Comparison of ENCODE assay signal across 17 cellular contexts in the genomic region with DNA sequence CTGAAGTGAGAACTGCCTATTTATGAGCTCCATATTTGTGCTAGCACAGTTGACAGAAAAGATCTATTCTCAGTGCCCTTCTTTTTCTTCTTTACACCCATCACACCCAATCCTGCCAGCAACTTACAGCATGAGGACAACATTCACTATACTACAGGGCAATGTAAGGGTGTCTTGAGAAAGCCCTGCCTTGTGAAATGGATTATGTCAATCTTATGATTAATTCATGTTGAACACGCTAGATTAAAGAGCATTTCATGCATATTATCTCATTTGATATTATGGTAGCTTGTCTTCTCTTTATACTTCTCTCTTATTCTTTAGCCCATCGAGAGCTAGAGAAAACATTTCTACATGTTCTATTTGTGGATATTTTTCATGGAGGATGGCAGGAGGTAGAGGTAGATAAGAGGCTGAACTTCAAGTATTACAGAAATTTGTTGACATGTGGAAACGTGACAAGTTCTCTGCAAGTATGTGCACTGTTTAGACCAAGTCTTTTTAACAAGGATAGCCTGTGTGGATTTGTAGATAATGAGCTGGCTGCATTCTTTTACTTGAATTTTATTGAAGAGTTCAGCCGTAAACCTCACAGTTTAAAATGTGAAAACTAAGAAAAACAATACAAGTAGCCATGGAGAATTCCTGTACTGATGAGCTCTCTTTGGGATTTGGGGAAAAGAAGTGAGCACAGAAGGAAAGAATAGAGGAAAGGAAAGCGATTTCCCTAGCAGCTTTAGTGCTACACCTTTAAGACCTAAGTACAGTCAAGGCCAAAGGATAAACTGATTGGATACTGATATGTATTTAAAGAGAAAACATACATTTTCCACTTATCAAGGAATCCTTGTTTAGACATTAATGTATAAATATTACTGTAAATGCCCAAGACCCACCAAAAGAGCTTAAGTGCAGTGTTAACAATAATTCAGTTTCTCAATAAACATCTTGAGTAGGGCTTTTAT.
DNase-seq lines count a peak whose midpoint lies in the region; ATAC-seq, FAIRE-seq and TF ChIP-seq lines count a peak whose summit lies in the region.
"Had no signal": no experiment of that assay in that cellular context is flagged by ENCODE, and none has a peak within 500 bp of the region (broad histone marks: within the 10 kb centered on the region; RNA-seq: fewer than 3 reads in every experiment).

No MANE protein-coding gene starts in this region.

- in situ Hi-C loops in G401 (cut with HindIII; ENCODE audit: low sequenced_read_pairs), result no loop called here

- H3K4me1 ChIP-seq in body of pancreas, result peaks cover 10% of the 10 kb centered on the region

- WGBS in body of pancreas, 2 donors, result 31 to 45% methylated on average over 5 of the region's 5 CpGs

- TF ChIP-seq POLR2A in body of pancreas (IDR thresholded peaks at IDR 0.05), result no peak

- intact Hi-C loops in body of pancreas (cut with DNase I), result no loop called here

- no peaks in the 10 kb centered on the region for H3K27me3 Mint-ChIP-seq in activated T-helper 17 cell treated with anti-CD3 and anti-CD28 coated beads, Interleukin-2, amount 50 U/mL, for 72 hours

- TF ChIP-seq CTCF in fibroblast of villous mesenchyme (IDR thresholded peaks at IDR 0.05; ENCODE audit: insufficient read depth, low read depth, low read length) (no peak), body of pancreas (IDR thresholded peaks at IDR 0.05) (no peak)

- H3K9me3 Mint-ChIP-seq in activated T-helper 17 cell treated with anti-CD3 and anti-CD28 coated beads, Interleukin-2, amount 50 U/mL, for 72 hours, result no peaks in the 10 kb centered on the region

- ATAC-seq in activated T-helper 17 cell treated with anti-CD3 and anti-CD28 coated beads, Interleukin-2, amount 50 U/mL, for 72 hours (replicated peaks), result no peak
- no peak for ATAC-seq in body of pancreas

- no peak overlapping the region for H3K27ac Mint-ChIP-seq in activated T-helper 17 cell treated with anti-CD3 and anti-CD28 coated beads, Interleukin-2, amount 50 U/mL, for 72 hours
- H3K27ac Mint-ChIP-seq: B cell had no signal

- no peaks in the 10 kb centered on the region for H3K27me3 ChIP-seq in body of pancreas
- H3K27me3 ChIP-seq: dorsolateral prefrontal cortex, SJSA1 had no signal

- peaks cover 28% of the 10 kb centered on the region for H3K4me1 Mint-ChIP-seq in activated T-helper 17 cell treated with anti-CD3 and anti-CD28 coated beads, Interleukin-2, amount 50 U/mL, for 72 hours

- peak; percentile 94 for FAIRE-seq in A204.1 (lab: Jason Lieb, UNC)

- H3K9me3 ChIP-seq in body of pancreas, result no peaks in the 10 kb centered on the region
- H3K9me3 ChIP-seq: SJSA1 had no signal

- H3K4me3 ChIP-seq in fibroblast of villous mesenchyme (ENCODE audit: low read depth, low read length) (no peak overlapping the region), body of pancreas (no peak overlapping the region)
- H3K4me3 ChIP-seq: SJSA1 had no signal

- no peaks in the 10 kb centered on the region for H3K36me3 ChIP-seq in body of pancreas (replicated peaks in 1 of 2; ENCODE audit: insufficient read depth in 1 of 2, low read depth in 2 of 2)
- H3K36me3 ChIP-seq: SJSA1 had no signal

- DNase-seq in EL, result peak; percentile 43
- DNase-seq in fibroblast of villous mesenchyme (ENCODE audit: low read depth), result peak; percentile 48
- no peak for DNase-seq in body of pancreas
- DNase-seq in G401 (ENCODE audit: low spot score), result no peak
- DNase-seq in NCI-H2196 (lab: John Stamatoyannopoulos, UW; ENCODE audit: unreplicated experiment), result no peak
- no peak for DNase-seq in COLO829 (ENCODE audit: low spot score)
- DNase-seq: activated CD4-positive, alpha-beta T cell treated with anti-CD3 and anti-CD28 coated beads, Interleukin-2, amount 50 U/mL, for 4 hours; DMS153; dorsolateral prefrontal cortex; Kasumi-1; NCI-H1417 treated with DMSO at 0.1 percent for 48 hours; NCI-H345; NK-92 treated with Interleukin-12 subunit alpha and Interleukin-12 subunit beta, amount 100 ng/mL, for 24 hours had no signal

- H3K4me3 Mint-ChIP-seq in activated T-helper 17 cell treated with anti-CD3 and anti-CD28 coated beads, Interleukin-2, amount 50 U/mL, for 72 hours, result peak overlapping the region; percentile 68

- H3K27ac ChIP-seq in body of pancreas, result no peak overlapping the region
- H3K27ac ChIP-seq: SJSA1 had no signal

- peaks cover 2% of the 10 kb centered on the region for H3K36me3 Mint-ChIP-seq in activated T-helper 17 cell treated with anti-CD3 and anti-CD28 coated beads, Interleukin-2, amount 50 U/mL, for 72 hours (ENCODE audit: low read depth)

Comparison
In these comparisons a context has a peak if more than half of its experiments do, and no peak if none do; other contexts are left out.
1. DNase-seq: peak in EL (single experiment) and fibroblast of villous mesenchyme (single experiment); none in body of pancreas (0 of 4), G401 (single experiment), NCI-H2196 (single experiment) and COLO829 (single experiment).